1 cellular context compared by ENCODE assay signal in the genomic region with DNA sequence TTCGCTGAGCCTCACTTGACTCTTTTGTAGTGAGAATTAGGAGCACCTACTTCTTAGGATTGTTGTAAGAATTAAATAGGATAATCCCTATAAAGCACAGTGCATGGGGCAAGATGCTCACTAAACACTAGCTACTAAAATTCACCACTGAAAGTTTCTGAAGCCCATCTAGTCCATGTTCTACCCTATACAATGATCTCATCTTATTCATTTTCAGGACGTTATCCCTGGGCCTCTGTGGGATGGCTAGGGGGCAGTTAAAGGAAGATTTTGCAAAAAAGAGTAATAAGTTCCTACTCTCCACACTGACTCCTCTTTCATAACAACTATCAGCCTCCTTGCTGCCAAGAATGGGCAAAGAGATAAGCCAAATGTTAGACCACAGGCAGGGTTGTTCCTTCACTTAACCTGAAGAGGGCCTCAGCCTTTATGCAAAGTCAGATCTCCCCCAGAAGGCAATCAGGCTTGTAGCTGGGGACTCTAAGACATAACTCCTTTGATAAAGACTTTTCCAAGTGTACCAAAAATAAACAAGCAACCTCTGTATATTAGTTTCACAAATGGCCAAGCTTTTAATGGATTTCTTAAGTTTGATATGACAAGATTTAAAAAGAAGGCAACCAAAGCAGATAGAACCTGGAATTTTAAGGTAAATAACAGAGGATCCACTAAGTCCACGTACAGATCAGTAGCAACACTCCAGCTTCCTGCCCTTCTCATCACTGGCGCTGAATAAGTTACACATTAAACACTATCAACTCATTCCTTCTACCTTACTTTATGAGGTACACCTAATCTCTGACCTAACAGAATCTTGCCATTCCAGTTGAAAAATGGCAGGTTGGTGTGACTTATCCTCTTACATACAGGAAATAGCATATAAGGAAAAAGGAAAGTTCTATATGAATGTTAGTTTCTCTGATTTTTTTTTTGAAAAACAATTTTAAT.
A peak's percentile ranks its signal among the peaks of the same experiment; 100 is the strongest.
TF ChIP-seq lines count a peak whose summit lies in the region.

No MANE protein-coding gene starts in this region.

TF ChIP-seq in K562, 482 proteins besides CTCF, POLR2A, EP300 and RAD21 (continued from another document and continues in another):
- TF ChIP-seq, protein P1, sequence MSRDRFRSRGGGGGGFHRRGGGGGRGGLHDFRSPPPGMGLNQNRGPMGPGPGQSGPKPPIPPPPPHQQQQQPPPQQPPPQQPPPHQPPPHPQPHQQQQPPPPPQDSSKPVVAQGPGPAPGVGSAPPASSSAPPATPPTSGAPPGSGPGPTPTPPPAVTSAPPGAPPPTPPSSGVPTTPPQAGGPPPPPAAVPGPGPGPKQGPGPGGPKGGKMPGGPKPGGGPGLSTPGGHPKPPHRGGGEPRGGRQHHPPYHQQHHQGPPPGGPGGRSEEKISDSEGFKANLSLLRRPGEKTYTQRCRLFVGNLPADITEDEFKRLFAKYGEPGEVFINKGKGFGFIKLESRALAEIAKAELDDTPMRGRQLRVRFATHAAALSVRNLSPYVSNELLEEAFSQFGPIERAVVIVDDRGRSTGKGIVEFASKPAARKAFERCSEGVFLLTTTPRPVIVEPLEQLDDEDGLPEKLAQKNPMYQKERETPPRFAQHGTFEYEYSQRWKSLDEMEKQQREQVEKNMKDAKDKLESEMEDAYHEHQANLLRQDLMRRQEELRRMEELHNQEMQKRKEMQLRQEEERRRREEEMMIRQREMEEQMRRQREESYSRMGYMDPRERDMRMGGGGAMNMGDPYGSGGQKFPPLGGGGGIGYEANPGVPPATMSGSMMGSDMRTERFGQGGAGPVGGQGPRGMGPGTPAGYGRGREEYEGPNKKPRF (IDR thresholded peaks at IDR 0.05; ENCODE audit: low read depth, low read length) = no peak
- TF ChIP-seq XRCC3 (IDR thresholded peaks at IDR 0.05) = no peak
- TF ChIP-seq, protein P2, sequence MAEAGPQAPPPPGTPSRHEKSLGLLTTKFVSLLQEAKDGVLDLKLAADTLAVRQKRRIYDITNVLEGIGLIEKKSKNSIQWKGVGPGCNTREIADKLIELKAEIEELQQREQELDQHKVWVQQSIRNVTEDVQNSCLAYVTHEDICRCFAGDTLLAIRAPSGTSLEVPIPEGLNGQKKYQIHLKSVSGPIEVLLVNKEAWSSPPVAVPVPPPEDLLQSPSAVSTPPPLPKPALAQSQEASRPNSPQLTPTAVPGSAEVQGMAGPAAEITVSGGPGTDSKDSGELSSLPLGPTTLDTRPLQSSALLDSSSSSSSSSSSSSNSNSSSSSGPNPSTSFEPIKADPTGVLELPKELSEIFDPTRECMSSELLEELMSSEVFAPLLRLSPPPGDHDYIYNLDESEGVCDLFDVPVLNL (CRISPR knock-in tag; IDR thresholded peaks at IDR 0.05; ENCODE audit: low read depth) = no peak
- 0 out of 2 replicates have a peak, but pooled peaks have one; percentile 7 for TF ChIP-seq CREM (IDR thresholded peaks at IDR 0.05; ENCODE audit: low read depth)
- no peak for TF ChIP-seq JUND (IDR thresholded peaks at IDR 0.05; ENCODE audit: borderline replicate concordance, low read depth, low read length)
- TF ChIP-seq JUND (tag; IDR thresholded peaks at IDR 0.05; ENCODE audit: borderline replicate concordance, low read depth, low read length) = peak; percentile 8; the same call in 1 of the 3 replicates
- TF ChIP-seq RCOR1 (IDR thresholded peaks at IDR 0.05; ENCODE audit: borderline replicate concordance in 1 of 2, low read depth in 2 of 2, low read length in 2 of 2) = peak in 1 of 2 experiments; percentile 61; a peak in 1 of 4 replicates
- TF ChIP-seq MYNN (IDR thresholded peaks at IDR 0.05) = no peak
- TF ChIP-seq MYNN (CRISPR knock-in tag; IDR thresholded peaks at IDR 0.05) = no peak
- peak; percentile 77 for TF ChIP-seq TCF3 (CRISPR knock-in tag; IDR thresholded peaks at IDR 0.05)
- TF ChIP-seq ZNF124 (CRISPR knock-in tag; IDR thresholded peaks at IDR 0.05) = no peak
- TF ChIP-seq, protein P3, sequence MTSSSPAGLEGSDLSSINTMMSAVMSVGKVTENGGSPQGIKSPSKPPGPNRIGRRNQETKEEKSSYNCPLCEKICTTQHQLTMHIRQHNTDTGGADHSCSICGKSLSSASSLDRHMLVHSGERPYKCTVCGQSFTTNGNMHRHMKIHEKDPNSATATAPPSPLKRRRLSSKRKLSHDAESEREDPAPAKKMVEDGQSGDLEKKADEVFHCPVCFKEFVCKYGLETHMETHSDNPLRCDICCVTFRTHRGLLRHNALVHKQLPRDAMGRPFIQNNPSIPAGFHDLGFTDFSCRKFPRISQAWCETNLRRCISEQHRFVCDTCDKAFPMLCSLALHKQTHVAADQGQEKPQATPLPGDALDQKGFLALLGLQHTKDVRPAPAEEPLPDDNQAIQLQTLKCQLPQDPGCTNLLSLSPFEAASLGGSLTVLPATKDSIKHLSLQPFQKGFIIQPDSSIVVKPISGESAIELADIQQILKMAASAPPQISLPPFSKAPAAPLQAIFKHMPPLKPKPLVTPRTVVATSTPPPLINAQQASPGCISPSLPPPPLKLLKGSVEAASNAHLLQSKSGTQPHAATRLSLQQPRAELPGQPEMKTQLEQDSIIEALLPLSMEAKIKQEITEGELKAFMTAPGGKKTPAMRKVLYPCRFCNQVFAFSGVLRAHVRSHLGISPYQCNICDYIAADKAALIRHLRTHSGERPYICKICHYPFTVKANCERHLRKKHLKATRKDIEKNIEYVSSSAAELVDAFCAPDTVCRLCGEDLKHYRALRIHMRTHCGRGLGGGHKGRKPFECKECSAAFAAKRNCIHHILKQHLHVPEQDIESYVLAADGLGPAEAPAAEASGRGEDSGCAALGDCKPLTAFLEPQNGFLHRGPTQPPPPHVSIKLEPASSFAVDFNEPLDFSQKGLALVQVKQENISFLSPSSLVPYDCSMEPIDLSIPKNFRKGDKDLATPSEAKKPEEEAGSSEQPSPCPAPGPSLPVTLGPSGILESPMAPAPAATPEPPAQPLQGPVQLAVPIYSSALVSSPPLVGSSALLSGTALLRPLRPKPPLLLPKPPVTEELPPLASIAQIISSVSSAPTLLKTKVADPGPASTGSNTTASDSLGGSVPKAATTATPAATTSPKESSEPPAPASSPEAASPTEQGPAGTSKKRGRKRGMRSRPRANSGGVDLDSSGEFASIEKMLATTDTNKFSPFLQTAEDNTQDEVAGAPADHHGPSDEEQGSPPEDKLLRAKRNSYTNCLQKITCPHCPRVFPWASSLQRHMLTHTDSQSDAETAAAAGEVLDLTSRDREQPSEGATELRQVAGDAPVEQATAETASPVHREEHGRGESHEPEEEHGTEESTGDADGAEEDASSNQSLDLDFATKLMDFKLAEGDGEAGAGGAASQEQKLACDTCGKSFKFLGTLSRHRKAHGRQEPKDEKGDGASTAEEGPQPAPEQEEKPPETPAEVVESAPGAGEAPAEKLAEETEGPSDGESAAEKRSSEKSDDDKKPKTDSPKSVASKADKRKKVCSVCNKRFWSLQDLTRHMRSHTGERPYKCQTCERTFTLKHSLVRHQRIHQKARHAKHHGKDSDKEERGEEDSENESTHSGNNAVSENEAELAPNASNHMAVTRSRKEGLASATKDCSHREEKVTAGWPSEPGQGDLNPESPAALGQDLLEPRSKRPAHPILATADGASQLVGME (CRISPR knock-in tag; IDR thresholded peaks at IDR 0.05) = no peak
- no peak for TF ChIP-seq MTA2 (IDR thresholded peaks at IDR 0.05; ENCODE audit: low read depth)
- no peak for TF ChIP-seq CEBPG (CRISPR knock-in tag; IDR thresholded peaks at IDR 0.05)
- TF ChIP-seq CEBPG (tag; conservative IDR thresholded peaks at IDR 0.05 in 1 of 2, IDR thresholded peaks at IDR 0.05 in 1 of 2) = no peak
- no peak for TF ChIP-seq ZNF79 (CRISPR knock-in tag; IDR thresholded peaks at IDR 0.05; ENCODE audit: low read depth)
- TF ChIP-seq SAFB (IDR thresholded peaks at IDR 0.05; ENCODE audit: borderline replicate concordance, low read depth, low read length) = no peak
- TF ChIP-seq L3MBTL2 (IDR thresholded peaks at IDR 0.05) = no peak
- TF ChIP-seq ZNF121 (CRISPR knock-in tag; conservative IDR thresholded peaks at IDR 0.05) = no peak
- peak; percentile 72 for TF ChIP-seq CBFA2T3 (IDR thresholded peaks at IDR 0.05)
- 0 out of 2 replicates have a peak, but pooled peaks have one; percentile 23 for TF ChIP-seq MTA3 (IDR thresholded peaks at IDR 0.05; ENCODE audit: borderline replicate concordance)
- no peak for TF ChIP-seq RBM34 (IDR thresholded peaks at IDR 0.05; ENCODE audit: borderline replicate concordance, insufficient read depth, low read length)
- no peak for TF ChIP-seq ZNF3 (CRISPR knock-in tag; IDR thresholded peaks at IDR 0.05)
- TF ChIP-seq SMAD2 (IDR thresholded peaks at IDR 0.05; ENCODE audit: low read depth, low read length) = no peak
- peak in 1 of 2 experiments; percentile 65; a peak in 1 of 4 replicates for TF ChIP-seq TBL1XR1 (IDR thresholded peaks at IDR 0.05; ENCODE audit: low read length in 2 of 2)
- TF ChIP-seq ZNF140 (CRISPR knock-in tag; IDR thresholded peaks at IDR 0.05) = no peak
- TF ChIP-seq BACH1 (tag; IDR thresholded peaks at IDR 0.05) = no peak
- no peak; the same call in 1 of the 2 replicates for TF ChIP-seq STAT5A (IDR thresholded peaks at IDR 0.05; ENCODE audit: borderline replicate concordance, low read length)
- TF ChIP-seq, protein P4, sequence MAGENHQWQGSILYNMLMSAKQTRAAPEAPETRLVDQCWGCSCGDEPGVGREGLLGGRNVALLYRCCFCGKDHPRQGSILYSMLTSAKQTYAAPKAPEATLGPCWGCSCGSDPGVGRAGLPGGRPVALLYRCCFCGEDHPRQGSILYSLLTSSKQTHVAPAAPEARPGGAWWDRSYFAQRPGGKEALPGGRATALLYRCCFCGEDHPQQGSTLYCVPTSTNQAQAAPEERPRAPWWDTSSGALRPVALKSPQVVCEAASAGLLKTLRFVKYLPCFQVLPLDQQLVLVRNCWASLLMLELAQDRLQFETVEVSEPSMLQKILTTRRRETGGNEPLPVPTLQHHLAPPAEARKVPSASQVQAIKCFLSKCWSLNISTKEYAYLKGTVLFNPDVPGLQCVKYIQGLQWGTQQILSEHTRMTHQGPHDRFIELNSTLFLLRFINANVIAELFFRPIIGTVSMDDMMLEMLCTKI (IDR thresholded peaks at IDR 0.05; ENCODE audit: partially characterized antibody) = no peak
- TF ChIP-seq ZNF354B (CRISPR knock-in tag; IDR thresholded peaks at IDR 0.05) = no peak
- TF ChIP-seq NRF1 (conservative IDR thresholded peaks at IDR 0.05 in 1 of 2, IDR thresholded peaks at IDR 0.05 in 1 of 2) = no peak
- no peak for TF ChIP-seq ELF4 (CRISPR knock-in tag; IDR thresholded peaks at IDR 0.05)
- TF ChIP-seq MYC (IDR thresholded peaks at IDR 0.05; ENCODE audit: low read depth, low read length) = 0 out of 2 replicates have a peak, but pooled peaks have one; percentile 19
- no peak for TF ChIP-seq MYC (CRISPR knock-in tag; IDR thresholded peaks at IDR 0.05; ENCODE audit: borderline replicate concordance, low read depth)
- no peak for TF ChIP-seq HDAC8 (tag; IDR thresholded peaks at IDR 0.05)
- TF ChIP-seq ETV1 (tag; conservative IDR thresholded peaks at IDR 0.05; ENCODE audit: low read depth) = no peak
- TF ChIP-seq PPARD (CRISPR knock-in tag; IDR thresholded peaks at IDR 0.05) = no peak
- TF ChIP-seq E2F3 (CRISPR knock-in tag; IDR thresholded peaks at IDR 0.05) = no peak
- TF ChIP-seq PTRF (tag; IDR thresholded peaks at IDR 0.05) = no peak
- TF ChIP-seq SMARCE1 (IDR thresholded peaks at IDR 0.05) = peak; percentile 24; the same call in 1 of the 2 replicates
- TF ChIP-seq ZNF253 (CRISPR knock-in tag; conservative IDR thresholded peaks at IDR 0.05) = no peak
- TF ChIP-seq SP2 (IDR thresholded peaks at IDR 0.05; ENCODE audit: extremely low read depth, low read depth, low read length, poor library complexity, severe bottlenecking) = no peak
- no peak for TF ChIP-seq ZKSCAN3 (CRISPR knock-in tag; IDR thresholded peaks at IDR 0.05)
- no peak for TF ChIP-seq MTA1 (IDR thresholded peaks at IDR 0.05; ENCODE audit: borderline replicate concordance)
- TF ChIP-seq NR4A1 (CRISPR knock-in tag; IDR thresholded peaks at IDR 0.05) = no peak
- no peak for TF ChIP-seq NR4A1 (tag; IDR thresholded peaks at IDR 0.05)
- TF ChIP-seq TARDBP (IDR thresholded peaks at IDR 0.05) = no peak
- no peak for TF ChIP-seq KLF1 (tag; IDR thresholded peaks at IDR 0.05)
- TF ChIP-seq, protein P5, sequence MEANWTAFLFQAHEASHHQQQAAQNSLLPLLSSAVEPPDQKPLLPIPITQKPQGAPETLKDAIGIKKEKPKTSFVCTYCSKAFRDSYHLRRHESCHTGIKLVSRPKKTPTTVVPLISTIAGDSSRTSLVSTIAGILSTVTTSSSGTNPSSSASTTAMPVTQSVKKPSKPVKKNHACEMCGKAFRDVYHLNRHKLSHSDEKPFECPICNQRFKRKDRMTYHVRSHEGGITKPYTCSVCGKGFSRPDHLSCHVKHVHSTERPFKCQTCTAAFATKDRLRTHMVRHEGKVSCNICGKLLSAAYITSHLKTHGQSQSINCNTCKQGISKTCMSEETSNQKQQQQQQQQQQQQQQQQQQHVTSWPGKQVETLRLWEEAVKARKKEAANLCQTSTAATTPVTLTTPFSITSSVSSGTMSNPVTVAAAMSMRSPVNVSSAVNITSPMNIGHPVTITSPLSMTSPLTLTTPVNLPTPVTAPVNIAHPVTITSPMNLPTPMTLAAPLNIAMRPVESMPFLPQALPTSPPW (CRISPR knock-in tag; IDR thresholded peaks at IDR 0.05) = peak; percentile 38; the same call in 1 of the 2 replicates
- TF ChIP-seq BRF1 (IDR thresholded peaks at IDR 0.05; ENCODE audit: borderline replicate concordance, extremely low read depth, insufficient read length) = no peak
- TF ChIP-seq MED1 (CRISPR knock-in tag; IDR thresholded peaks at IDR 0.05; ENCODE audit: borderline replicate concordance) = no peak
- TF ChIP-seq, protein P6, sequence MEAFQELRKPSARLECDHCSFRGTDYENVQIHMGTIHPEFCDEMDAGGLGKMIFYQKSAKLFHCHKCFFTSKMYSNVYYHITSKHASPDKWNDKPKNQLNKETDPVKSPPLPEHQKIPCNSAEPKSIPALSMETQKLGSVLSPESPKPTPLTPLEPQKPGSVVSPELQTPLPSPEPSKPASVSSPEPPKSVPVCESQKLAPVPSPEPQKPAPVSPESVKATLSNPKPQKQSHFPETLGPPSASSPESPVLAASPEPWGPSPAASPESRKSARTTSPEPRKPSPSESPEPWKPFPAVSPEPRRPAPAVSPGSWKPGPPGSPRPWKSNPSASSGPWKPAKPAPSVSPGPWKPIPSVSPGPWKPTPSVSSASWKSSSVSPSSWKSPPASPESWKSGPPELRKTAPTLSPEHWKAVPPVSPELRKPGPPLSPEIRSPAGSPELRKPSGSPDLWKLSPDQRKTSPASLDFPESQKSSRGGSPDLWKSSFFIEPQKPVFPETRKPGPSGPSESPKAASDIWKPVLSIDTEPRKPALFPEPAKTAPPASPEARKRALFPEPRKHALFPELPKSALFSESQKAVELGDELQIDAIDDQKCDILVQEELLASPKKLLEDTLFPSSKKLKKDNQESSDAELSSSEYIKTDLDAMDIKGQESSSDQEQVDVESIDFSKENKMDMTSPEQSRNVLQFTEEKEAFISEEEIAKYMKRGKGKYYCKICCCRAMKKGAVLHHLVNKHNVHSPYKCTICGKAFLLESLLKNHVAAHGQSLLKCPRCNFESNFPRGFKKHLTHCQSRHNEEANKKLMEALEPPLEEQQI (IDR thresholded peaks at IDR 0.05) = no peak; the same call in 1 of the 2 replicates
